Comparison of ENCODE assay signal across 27 cellular contexts in the genomic region with DNA sequence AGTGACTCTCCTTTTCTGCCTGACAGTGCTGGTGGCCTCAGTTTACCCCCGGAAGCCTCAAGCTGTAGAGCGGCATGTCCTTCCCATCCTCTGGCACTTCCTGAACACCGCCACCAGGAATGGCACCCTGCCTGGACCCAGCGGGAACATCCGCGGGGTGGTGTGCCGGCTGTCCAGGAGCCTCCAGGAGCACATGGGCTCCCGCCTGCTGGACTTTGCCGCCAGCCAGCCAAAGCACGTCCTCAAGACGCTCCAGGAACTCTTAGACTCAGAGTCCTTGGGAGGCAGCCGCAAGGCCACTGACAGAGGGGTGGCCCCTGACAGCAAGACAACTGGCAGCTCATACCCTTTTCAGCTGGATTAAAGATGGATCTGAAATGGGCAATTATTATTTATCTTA. TPM values are rescaled to one million over a fixed set of nuclear protein-coding genes. Genes with fewer than 3 reads are reported as not detected.
"Had no signal": no experiment of that assay in that cellular context is flagged by ENCODE, and none has a peak within 500 bp of the region (broad histone marks: within the 10 kb centered on the region; RNA-seq: fewer than 3 reads in every experiment).

No MANE protein-coding gene starts in this region.

- H3K36me3 ChIP-seq: colonic mucosa, esophagus squamous epithelium, left lung had no signal

- ATAC-seq: effector memory CD8-positive, alpha-beta T cell; esophagus mucosa; gastrocnemius medialis; left cardiac atrium; left lung; left ventricle myocardium superior had no signal

- H3K4me1 ChIP-seq: colonic mucosa, gastrocnemius medialis, left lung had no signal

- H3K4me3 ChIP-seq: colonic mucosa, esophagus squamous epithelium, gastrocnemius medialis, heart right ventricle, left lung, lung had no signal

- DNase-seq: cerebellar nuclear complex; colonic mucosa; cortex of kidney; effector CD8-positive, alpha-beta T cell; effector memory CD8-positive, alpha-beta T cell; endodermal cell; erythroblast; esophagus squamous epithelium; foreskin fibroblast; foreskin melanocyte; gastrocnemius medialis; glutamatergic neuron; heart right ventricle; hippocampal formation; left cardiac atrium; left lung; left ventricle myocardium superior; mammary epithelial cell; midbrain had no signal

- H3K27ac ChIP-seq: colonic mucosa, epithelial cell of prostate, esophagus squamous epithelium, gastrocnemius medialis, heart right ventricle, left lung had no signal

- H3K9me3 ChIP-seq: colonic mucosa, esophagus squamous epithelium, gastrocnemius medialis, heart right ventricle, left lung had no signal

- H3K27me3 ChIP-seq: colonic mucosa, esophagus squamous epithelium, gastrocnemius medialis, heart right ventricle, left lung had no signal

RNA-seq across cellular contexts. Expression of gene PCARE, which starts 22.6 kb away (rescaled TPM):
- total RNA-seq: chondrocyte, colonic mucosa, dermis microvascular lymphatic vessel endothelial cell, glomerular endothelial cell, kidney epithelial cell had no signal
- polyA plus RNA-seq: keratinocyte had no signal
